ENCODE assay signal across 2 cellular contexts in genomic region chr16:48446534-48446920, GRCh38.
TF ChIP-seq lines count a peak whose summit lies in the region.

No MANE protein-coding gene starts in this region.

TF ChIP-seq in HepG2, 621 proteins besides CTCF, POLR2A, EP300 and RAD21 (continued from another document):
- no peak for TF ChIP-seq ZNF280B (CRISPR knock-in tag; IDR thresholded peaks at IDR 0.05; ENCODE audit: borderline replicate concordance)
- TF ChIP-seq ZNF724P (CRISPR knock-in tag; IDR thresholded peaks at IDR 0.05; ENCODE audit: borderline replicate concordance): no peak
- TF ChIP-seq PBX2 (CRISPR knock-in tag; IDR thresholded peaks at IDR 0.05): peak; percentile 20; the same call in 1 of the 2 replicates
- TF ChIP-seq, protein P1, sequence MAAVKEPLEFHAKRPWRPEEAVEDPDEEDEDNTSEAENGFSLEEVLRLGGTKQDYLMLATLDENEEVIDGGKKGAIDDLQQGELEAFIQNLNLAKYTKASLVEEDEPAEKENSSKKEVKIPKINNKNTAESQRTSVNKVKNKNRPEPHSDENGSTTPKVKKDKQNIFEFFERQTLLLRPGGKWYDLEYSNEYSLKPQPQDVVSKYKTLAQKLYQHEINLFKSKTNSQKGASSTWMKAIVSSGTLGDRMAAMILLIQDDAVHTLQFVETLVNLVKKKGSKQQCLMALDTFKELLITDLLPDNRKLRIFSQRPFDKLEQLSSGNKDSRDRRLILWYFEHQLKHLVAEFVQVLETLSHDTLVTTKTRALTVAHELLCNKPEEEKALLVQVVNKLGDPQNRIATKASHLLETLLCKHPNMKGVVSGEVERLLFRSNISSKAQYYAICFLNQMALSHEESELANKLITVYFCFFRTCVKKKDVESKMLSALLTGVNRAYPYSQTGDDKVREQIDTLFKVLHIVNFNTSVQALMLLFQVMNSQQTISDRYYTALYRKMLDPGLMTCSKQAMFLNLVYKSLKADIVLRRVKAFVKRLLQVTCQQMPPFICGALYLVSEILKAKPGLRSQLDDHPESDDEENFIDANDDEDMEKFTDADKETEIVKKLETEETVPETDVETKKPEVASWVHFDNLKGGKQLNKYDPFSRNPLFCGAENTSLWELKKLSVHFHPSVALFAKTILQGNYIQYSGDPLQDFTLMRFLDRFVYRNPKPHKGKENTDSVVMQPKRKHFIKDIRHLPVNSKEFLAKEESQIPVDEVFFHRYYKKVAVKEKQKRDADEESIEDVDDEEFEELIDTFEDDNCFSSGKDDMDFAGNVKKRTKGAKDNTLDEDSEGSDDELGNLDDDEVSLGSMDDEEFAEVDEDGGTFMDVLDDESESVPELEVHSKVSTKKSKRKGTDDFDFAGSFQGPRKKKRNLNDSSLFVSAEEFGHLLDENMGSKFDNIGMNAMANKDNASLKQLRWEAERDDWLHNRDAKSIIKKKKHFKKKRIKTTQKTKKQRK (IDR thresholded peaks at IDR 0.05; ENCODE audit: low read length): no peak

TF ChIP-seq in K562, 482 proteins besides CTCF, POLR2A, EP300 and RAD21 (continued from another document):
- TF ChIP-seq PKNOX1 (IDR thresholded peaks at IDR 0.05) (peak; percentile 61; the same call in 1 of the 2 replicates), LCOR (CRISPR knock-in tag; IDR thresholded peaks at IDR 0.05) (no peak), ATF7 (IDR thresholded peaks at IDR 0.05) (no peak)
